8 cellular contexts compared by ENCODE assay signal in genomic region chr9:36136894-36137391, GRCh38. TPM values are rescaled to one million over a fixed set of nuclear protein-coding genes. Genes with fewer than 3 reads are reported as not detected.
DNase-seq lines count a peak whose midpoint lies in the region; ATAC-seq, FAIRE-seq and TF ChIP-seq lines count a peak whose summit lies in the region.

No MANE protein-coding gene starts in this region.

- WGBS in lung, 2 donors = 1 to 2% methylated on average over 32 to 40 of the region's 40 CpGs
- WGBS in tibial nerve, 2 donors = 1% methylated on average over 25 to 37 of the region's 40 CpGs

- ATAC-seq in GM19467 (IDR thresholded peaks at IDR 0.05; ENCODE audit: unreplicated experiment) (peak; percentile 27), lung (ENCODE audit: insufficient read depth, low FRiP score) (no peak)

- H3K9ac ChIP-seq in BLaER1 treated with 17β-estradiol and CSF1 and Interleukin-3, amounts not matched to agents 10 nM and 100 nM = peak overlapping the region; percentile 83 to 93 (median 87)

- TF ChIP-seq CTCF in bronchial epithelial cell (IDR thresholded peaks at IDR 0.05; ENCODE audit: insufficient read depth, low read length, severe bottlenecking) = no peak
- TF ChIP-seq CTCF in lung (IDR thresholded peaks at IDR 0.05; ENCODE audit: control extremely low read depth, extremely low read depth) = no peak
- TF ChIP-seq CTCF in tibial nerve (IDR thresholded peaks at IDR 0.05) = no peak

- FAIRE-seq in bronchial epithelial cell (lab: Jason Lieb, UNC) = no peak

- H3K4me2 ChIP-seq in BLaER1 treated with 17β-estradiol and CSF1 and Interleukin-3, amounts not matched to agents 10 nM and 100 nM = peak overlapping the region; percentile 90 to 100 (median 99)

- H3K4me3 ChIP-seq in BLaER1 treated with 17β-estradiol and CSF1 and Interleukin-3, amounts not matched to agents 10 nM and 100 nM = peak overlapping the region; percentile 77 to 97 (median 82)
- H3K4me3 ChIP-seq in bronchial epithelial cell (ENCODE audit: low read depth, low read length) (peak overlapping the region; percentile 37), lung (peak overlapping the region; percentile 64), tibial nerve (peak overlapping the region; percentile 68 to 95 (median 86))

- peak; percentile 19 for DNase-seq in KBM-7
- no peak for DNase-seq in bronchial epithelial cell (ENCODE audit: low read depth)
- no peak for DNase-seq in lung (ENCODE audit: low spot score)
- no peak for DNase-seq in tibial nerve (ENCODE audit: low spot score in 2 of 2)
- DNase-seq in central memory CD4-positive, alpha-beta T cell = no peak
- no peak for DNase-seq in stimulated activated CD4-positive, alpha-beta T cell treated with anti-CD3 and anti-CD28 coated beads, Interleukin-4, amount 100 ng/mL, for 1 hour

- H3K4me1 ChIP-seq in BLaER1 treated with 17β-estradiol and CSF1 and Interleukin-3, amounts not matched to agents 10 nM and 100 nM = peaks cover 49 to 59% (median 56%) of the 10 kb centered on the region in 10 experiments
- H3K4me1 ChIP-seq in lung (ENCODE audit: control insufficient read depth in 2 of 2, insufficient read depth in 2 of 2, low read length in 2 of 2) (peaks cover 0 to 10% of the 10 kb centered on the region in 2 donors), tibial nerve (peaks cover 0 to 52% (median 22%) of the 10 kb centered on the region in 4 donors)

- in situ Hi-C loops in KBM-7 (cut with MboI; ENCODE audit: low pct_unique_long_range_greater_than_20kb, low sequenced_read_pairs) = no loop called here

- peaks cover 0 to 6% (median 0%) of the 10 kb centered on the region in 11 experiments; a peak in 1 of 22 replicates for H3K27me3 ChIP-seq in BLaER1 treated with 17β-estradiol and CSF1 and Interleukin-3, amounts not matched to agents 10 nM and 100 nM
- H3K27me3 ChIP-seq in bronchial epithelial cell (ENCODE audit: control insufficient read depth, insufficient read depth, low read length) (peaks cover 9% of the 10 kb centered on the region), lung (ENCODE audit: control insufficient read depth, insufficient read depth) (no peaks in the 10 kb centered on the region), tibial nerve (no peaks in the 10 kb centered on the region)

- H3K9me3 ChIP-seq in BLaER1 treated with 17β-estradiol and CSF1 and Interleukin-3, amounts not matched to agents 10 nM and 100 nM (replicated peaks in 1 of 11) = no peaks in the 10 kb centered on the region
- H3K9me3 ChIP-seq in lung (ENCODE audit: control insufficient read depth in 2 of 2, insufficient read depth in 1 of 2, low read length in 1 of 2) (no peaks in the 10 kb centered on the region), tibial nerve (no peaks in the 10 kb centered on the region)

- no peaks in the 10 kb centered on the region; a peak in 1 of 22 replicates for H3K36me3 ChIP-seq in BLaER1 treated with 17β-estradiol and CSF1 and Interleukin-3, amounts not matched to agents 10 nM and 100 nM
- no peaks in the 10 kb centered on the region for H3K36me3 ChIP-seq in bronchial epithelial cell (ENCODE audit: control insufficient read depth, insufficient read depth, low read length)
- no peaks in the 10 kb centered on the region for H3K36me3 ChIP-seq in lung (ENCODE audit: control insufficient read depth in 2 of 2, insufficient read depth in 2 of 2, low read length in 2 of 2)
- H3K36me3 ChIP-seq in tibial nerve = no peaks in the 10 kb centered on the region

- peaks cover 0 to 12% (median 0%) of the 10 kb centered on the region in 11 experiments; a peak in 1 of 22 replicates for H4K20me1 ChIP-seq in BLaER1 treated with 17β-estradiol and CSF1 and Interleukin-3, amounts not matched to agents 10 nM and 100 nM

- TF ChIP-seq POLR2A in tibial nerve (IDR thresholded peaks at IDR 0.05) = no peak

- H3K27ac ChIP-seq in BLaER1 treated with 17β-estradiol and CSF1 and Interleukin-3, amounts not matched to agents 10 nM and 100 nM = peak overlapping the region; percentile 79 to 90 (median 82)
- peak overlapping the region; percentile 58 to 64 for H3K27ac ChIP-seq in lung (ENCODE audit: low read depth in 1 of 2, low read length in 1 of 2)
- peak overlapping the region; percentile 6 to 91 (median 75) for H3K27ac ChIP-seq in tibial nerve

- TF ChIP-seq EP300 in tibial nerve (IDR thresholded peaks at IDR 0.05) = no peak

RNA-seq across cellular contexts. Expression of gene GLIPR2, which starts 0.4 kb away (rescaled TPM):
- total RNA-seq in bronchial epithelial cell = 0.26 and 1.8 TPM in 2 replicates
- total RNA-seq in lung = 100 to 1,000 TPM in 1 of 2 donors, 10 to 100 TPM in 1; 17.4 to 112 TPM
- 10 to 100 TPM; 61.6 to 90.0 TPM for polyA plus RNA-seq in lung
- total RNA-seq in tibial nerve = 10 to 100 TPM; 18.1 to 26.4 (median 25.6) TPM

RNA-seq across cellular contexts. Expression of gene CCIN, which starts 32.2 kb away (rescaled TPM):
- total RNA-seq in bronchial epithelial cell (not detected in 2 replicates), lung (under 1 TPM in 1 of 2 donors, not detected in 1; 0.89 TPM), tibial nerve (not detected)
- polyA plus RNA-seq in lung = under 1 TPM; 0.12 to 0.15 TPM

RNA-seq across cellular contexts. Expression of gene CLTA, which starts 53.8 kb away (rescaled TPM):
- total RNA-seq in bronchial epithelial cell = 294 and 335 TPM in 2 replicates
- total RNA-seq in lung = 100 to 1,000 TPM; 143 to 195 TPM
- 100 to 1,000 TPM; 145 to 269 TPM for polyA plus RNA-seq in lung
- total RNA-seq in tibial nerve = 100 to 1,000 TPM; 165 to 247 (median 223) TPM
